18 cellular contexts compared by ENCODE assay signal in the genomic region with DNA sequence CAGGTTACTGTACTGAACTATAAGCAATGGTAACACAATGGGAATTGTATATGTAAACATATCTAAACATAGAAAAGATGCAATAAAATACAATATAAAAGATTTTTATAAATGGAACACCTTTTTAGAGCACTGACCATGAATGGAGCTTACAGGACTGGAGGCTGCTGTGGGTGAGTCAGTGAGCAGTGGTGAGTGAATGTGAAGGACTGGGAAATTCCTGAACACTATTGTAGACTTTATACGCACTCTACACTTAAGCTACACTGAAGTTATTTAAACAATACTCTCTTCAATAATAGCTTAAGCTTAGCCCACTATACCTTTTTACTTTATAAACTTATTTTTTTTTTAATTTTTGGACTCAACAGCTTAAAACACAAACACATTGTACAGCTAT.
"Had no signal": no experiment of that assay in that cellular context is flagged by ENCODE, and none has a peak within 500 bp of the region (broad histone marks: within the 10 kb centered on the region; RNA-seq: fewer than 3 reads in every experiment).

No MANE protein-coding gene starts in this region.

- H3K36me3 Mint-ChIP-seq: T-cell had no signal

- H3K27ac Mint-ChIP-seq: activated CD8-positive, alpha-beta T cell treated with anti-CD3 and anti-CD28 coated beads for 36 hours; activated naive CD8-positive, alpha-beta T cell treated with anti-CD3 and anti-CD28 coated beads, Interleukin-2, amount 50 U/mL, for 24 hours; endodermal cell; T-cell had no signal

- H3K9me3 ChIP-seq: body of pancreas had no signal

- H3K4me3 ChIP-seq: body of pancreas had no signal

- H3K27me3 Mint-ChIP-seq: activated CD8-positive, alpha-beta T cell treated with anti-CD3 and anti-CD28 coated beads for 36 hours; activated naive CD8-positive, alpha-beta T cell treated with anti-CD3 and anti-CD28 coated beads, Interleukin-2, amount 50 U/mL, for 24 hours; T-cell had no signal

- H3K36me3 ChIP-seq: WERI-Rb-1 had no signal

- H3K9me3 Mint-ChIP-seq: activated naive CD8-positive, alpha-beta T cell treated with anti-CD3 and anti-CD28 coated beads, Interleukin-2, amount 50 U/mL, for 24 hours; endodermal cell had no signal

- H3K4me3 Mint-ChIP-seq: activated CD8-positive, alpha-beta T cell treated with anti-CD3 and anti-CD28 coated beads for 36 hours; activated naive CD8-positive, alpha-beta T cell treated with anti-CD3 and anti-CD28 coated beads, Interleukin-2, amount 50 U/mL, for 24 hours; endodermal cell; T-cell had no signal

- ATAC-seq: activated CD8-positive, alpha-beta T cell treated with anti-CD3 and anti-CD28 coated beads for 36 hours; activated naive CD8-positive, alpha-beta T cell treated with anti-CD3 and anti-CD28 coated beads, Interleukin-2, amount 50 U/mL, for 24 hours; body of pancreas; esophagus mucosa; left ventricle myocardium superior; T-cell had no signal

- H3K4me1 Mint-ChIP-seq: endodermal cell had no signal

- DNase-seq: activated CD4-positive, alpha-beta T cell treated with anti-CD3 and anti-CD28 coated beads for 4 hours; activated CD8-positive, alpha-beta memory T cell treated with anti-CD3 and anti-CD28 coated beads, Interleukin-2, amount 50 U/mL, for 4 hours; activated CD8-positive, alpha-beta T cell treated with anti-CD3 and anti-CD28 coated beads for 36 hours; activated naive CD4-positive, alpha-beta T cell treated with Interleukin-2 at 50 U/mL for 16 hours; activated naive CD8-positive, alpha-beta T cell treated with anti-CD3 and anti-CD28 coated beads, Interleukin-2, amount 50 U/mL, for 24 hours; body of pancreas; dermis blood vessel endothelial cell; endodermal cell; glutamatergic neuron; left ventricle myocardium superior; stimulated activated CD4-positive, alpha-beta T cell treated with anti-CD3 and anti-CD28 coated beads, Interleukin-12 subunit alpha, Interleukin-12 subunit beta, amount 100 ng/mL, for 4 hours; stimulated activated naive CD4-positive, alpha-beta T cell; substantia nigra; T-cell; T1000; trophoblast cell; WERI-Rb-1 had no signal

- H3K27me3 ChIP-seq: body of pancreas had no signal

- H3K27ac ChIP-seq: body of pancreas, WERI-Rb-1 had no signal
